In genomic region chr2:153197635-153198386, GRCh38 we compare ENCODE assay signal across 32 cellular contexts.
"Had no signal": no experiment of that assay in that cellular context is flagged by ENCODE, and none has a peak within 500 bp of the region (broad histone marks: within the 10 kb centered on the region; RNA-seq: fewer than 3 reads in every experiment).

No MANE protein-coding gene starts in this region.

- H3K4me3 ChIP-seq: esophagus squamous epithelium, gastroesophageal sphincter had no signal

- H3K36me3 ChIP-seq: brain microvascular endothelial cell, esophagus squamous epithelium, gastroesophageal sphincter, WERI-Rb-1 had no signal

- DNase-seq: activated CD4-positive, alpha-beta memory T cell treated with anti-CD3 and anti-CD28 coated beads for 36 hours; activated CD4-positive, alpha-beta T cell treated with anti-CD3 and anti-CD28 coated beads for 36 hours; activated CD4-positive, alpha-beta T cell treated with anti-CD3 and anti-CD28 coated beads, Interleukin-2, amount 10 ng/mL, durations not matched to agents 24 days and 14 days; activated CD4-positive, CD25-positive, alpha-beta regulatory T cell; activated CD4-positive, CD25-positive, alpha-beta regulatory T cell treated with anti-CD3 and anti-CD28 coated beads, Interleukin-2, amount 50 U/mL, for 72 hours; activated CD8-positive, alpha-beta memory T cell treated with anti-CD3 and anti-CD28 coated beads, Interleukin-2, amount 10 ng/mL, durations not matched to agents 7 days and 5 days; activated CD8-positive, alpha-beta memory T cell treated with anti-CD3 and anti-CD28 coated beads, Interleukin-2, amount 50 U/mL, for 4 hours; activated CD8-positive, alpha-beta T cell treated with anti-CD3 and anti-CD28 coated beads, Interleukin-2, amount 10 ng/mL, durations not matched to agents 7 days and 5 days; activated effector memory CD4-positive, alpha-beta T cell treated with anti-CD3 and anti-CD28 coated beads, Interleukin-2, amount 50 U/mL, for 16 hours; activated naive CD4-positive, alpha-beta T cell; activated naive CD4-positive, alpha-beta T cell treated with anti-CD3 and anti-CD28 coated beads, Interleukin-2, amount 10 ng/mL, durations not matched to agents 7 days and 5 days; activated naive CD8-positive, alpha-beta T cell treated with anti-CD3 and anti-CD28 coated beads, Interleukin-2, amount 10 ng/mL, durations not matched to agents 7 days and 5 days; activated T-cell treated with anti-CD3 and anti-CD28 coated beads, Interleukin-2, amount 50 U/mL, for 1 hour; activated T-cell treated with anti-CD3 and anti-CD28 coated beads, Interleukin-2, amount 50 U/mL, for 48 hours; brain microvascular endothelial cell; cortex of kidney; dermis blood vessel endothelial cell; effector CD4-positive, alpha-beta T cell; effector memory CD8-positive, alpha-beta T cell; esophagus squamous epithelium; foreskin melanocyte; SW 1271; T-cell; T1000; WERI-Rb-1 had no signal

- H3K4me1 ChIP-seq: esophagus squamous epithelium, gastroesophageal sphincter had no signal

- H3K27me3 ChIP-seq: brain microvascular endothelial cell, esophagus squamous epithelium, gastroesophageal sphincter had no signal

- H3K36me3 Mint-ChIP-seq: activated CD4-positive, alpha-beta memory T cell treated with anti-CD3 and anti-CD28 coated beads for 36 hours; activated CD8-positive, alpha-beta memory T cell treated with anti-CD3 and anti-CD28 coated beads, Interleukin-2, amount 10 ng/mL, durations not matched to agents 7 days and 5 days; activated naive CD4-positive, alpha-beta T cell treated with anti-CD3 and anti-CD28 coated beads, Interleukin-2, amount 10 ng/mL, durations not matched to agents 7 days and 5 days; activated naive CD8-positive, alpha-beta T cell treated with anti-CD3 and anti-CD28 coated beads, Interleukin-2, amount 10 ng/mL, durations not matched to agents 7 days and 5 days; T-cell had no signal

- H3K27ac ChIP-seq: brain microvascular endothelial cell, epithelial cell of prostate, esophagus squamous epithelium, gastroesophageal sphincter, WERI-Rb-1 had no signal

- H3K4me1 Mint-ChIP-seq: activated CD4-positive, alpha-beta T cell treated with anti-CD3 and anti-CD28 coated beads for 36 hours; activated CD4-positive, alpha-beta T cell treated with anti-CD3 and anti-CD28 coated beads, Interleukin-2, amount 10 ng/mL, durations not matched to agents 24 days and 14 days; activated CD8-positive, alpha-beta memory T cell treated with anti-CD3 and anti-CD28 coated beads, Interleukin-2, amount 10 ng/mL, durations not matched to agents 7 days and 5 days; activated naive CD4-positive, alpha-beta T cell treated with anti-CD3 and anti-CD28 coated beads, Interleukin-2, amount 10 ng/mL, durations not matched to agents 7 days and 5 days; T-cell had no signal

- H3K27me3 Mint-ChIP-seq: activated CD4-positive, alpha-beta memory T cell treated with anti-CD3 and anti-CD28 coated beads for 36 hours; activated CD4-positive, alpha-beta T cell treated with anti-CD3 and anti-CD28 coated beads for 36 hours; activated CD4-positive, alpha-beta T cell treated with anti-CD3 and anti-CD28 coated beads, Interleukin-2, amount 10 ng/mL, durations not matched to agents 24 days and 14 days; activated CD8-positive, alpha-beta memory T cell treated with anti-CD3 and anti-CD28 coated beads, Interleukin-2, amount 10 ng/mL, durations not matched to agents 7 days and 5 days; activated naive CD4-positive, alpha-beta T cell treated with anti-CD3 and anti-CD28 coated beads, Interleukin-2, amount 10 ng/mL, durations not matched to agents 7 days and 5 days; activated naive CD8-positive, alpha-beta T cell treated with anti-CD3 and anti-CD28 coated beads, Interleukin-2, amount 10 ng/mL, durations not matched to agents 7 days and 5 days; T-cell had no signal

- H3K4me3 Mint-ChIP-seq: activated CD4-positive, alpha-beta memory T cell treated with anti-CD3 and anti-CD28 coated beads for 36 hours; activated CD4-positive, alpha-beta T cell treated with anti-CD3 and anti-CD28 coated beads for 36 hours; activated CD4-positive, alpha-beta T cell treated with anti-CD3 and anti-CD28 coated beads, Interleukin-2, amount 10 ng/mL, durations not matched to agents 24 days and 14 days; activated CD8-positive, alpha-beta memory T cell treated with anti-CD3 and anti-CD28 coated beads, Interleukin-2, amount 10 ng/mL, durations not matched to agents 7 days and 5 days; activated CD8-positive, alpha-beta T cell treated with anti-CD3 and anti-CD28 coated beads, Interleukin-2, amount 10 ng/mL, durations not matched to agents 7 days and 5 days; activated naive CD4-positive, alpha-beta T cell treated with anti-CD3 and anti-CD28 coated beads, Interleukin-2, amount 10 ng/mL, durations not matched to agents 7 days and 5 days; activated naive CD8-positive, alpha-beta T cell treated with anti-CD3 and anti-CD28 coated beads, Interleukin-2, amount 10 ng/mL, durations not matched to agents 7 days and 5 days; activated T-helper 1 cell treated with anti-CD3 and anti-CD28 coated beads, Interleukin-12 subunit alpha, Interleukin-12 subunit beta, Interleukin-2, Interleukin-4 antibody, amounts not matched to agents 30 ng/mL and 10 ng/mL and 1 ng/mL, durations not matched to agents 14 hours and 24 hours and 36 hours; effector memory CD8-positive, alpha-beta T cell; T-cell; T-helper 1 cell treated with Interleukin-12 subunit alpha and Interleukin-12 subunit beta and Interleukin-4 antibody, amounts not matched to agents 30 μg/mL and 1 μg/mL, for 36 hours; T-helper 2 cell treated with Interferon-gamma antibody and Interleukin-4, amounts not matched to agents 5 μg/mL and 100 μg/mL, for 36 hours had no signal

- H3K27ac Mint-ChIP-seq: activated CD4-positive, alpha-beta memory T cell treated with anti-CD3 and anti-CD28 coated beads for 36 hours; activated CD4-positive, alpha-beta T cell treated with anti-CD3 and anti-CD28 coated beads for 36 hours; activated CD4-positive, alpha-beta T cell treated with anti-CD3 and anti-CD28 coated beads, Interleukin-2, amount 10 ng/mL, durations not matched to agents 24 days and 14 days; activated CD8-positive, alpha-beta memory T cell treated with anti-CD3 and anti-CD28 coated beads, Interleukin-2, amount 10 ng/mL, durations not matched to agents 7 days and 5 days; activated CD8-positive, alpha-beta T cell treated with anti-CD3 and anti-CD28 coated beads, Interleukin-2, amount 10 ng/mL, durations not matched to agents 7 days and 5 days; activated naive CD4-positive, alpha-beta T cell treated with anti-CD3 and anti-CD28 coated beads, Interleukin-2, amount 10 ng/mL, durations not matched to agents 7 days and 5 days; activated naive CD4-positive, alpha-beta T cell treated with anti-CD3 and anti-CD28 coated beads, Interleukin-2, amount 50 U/mL, for 72 hours; activated naive CD8-positive, alpha-beta T cell treated with anti-CD3 and anti-CD28 coated beads, Interleukin-2, amount 10 ng/mL, durations not matched to agents 7 days and 5 days; activated T-helper 1 cell treated with anti-CD3 and anti-CD28 coated beads, Interleukin-12 subunit alpha, Interleukin-12 subunit beta, Interleukin-2, Interleukin-4 antibody, amounts not matched to agents 30 ng/mL and 10 ng/mL and 1 ng/mL, durations not matched to agents 14 hours and 24 hours and 36 hours; activated T-helper 2 cell treated with anti-CD3 and anti-CD28 coated beads, Interferon-gamma antibody, Interleukin-2, Interleukin-4, amounts not matched to agents 10 μg/mL and 5 μg/mL and 100 μg/mL, durations not matched to agents 14 hours and 24 hours and 36 hours; effector memory CD8-positive, alpha-beta T cell; T-cell; T-helper 1 cell treated with Interleukin-12 subunit alpha and Interleukin-12 subunit beta and Interleukin-4 antibody, amounts not matched to agents 30 μg/mL and 1 μg/mL, for 36 hours; T-helper 2 cell treated with Interferon-gamma antibody and Interleukin-4, amounts not matched to agents 5 μg/mL and 100 μg/mL, for 36 hours had no signal

- ATAC-seq: activated CD4-positive, alpha-beta T cell treated with anti-CD3 and anti-CD28 coated beads for 36 hours; activated CD8-positive, alpha-beta memory T cell treated with anti-CD3 and anti-CD28 coated beads, Interleukin-2, amount 10 ng/mL, durations not matched to agents 7 days and 5 days; activated CD8-positive, alpha-beta T cell treated with anti-CD3 and anti-CD28 coated beads, Interleukin-2, amount 10 ng/mL, durations not matched to agents 7 days and 5 days; activated naive CD4-positive, alpha-beta T cell treated with anti-CD3 and anti-CD28 coated beads, Interleukin-2, amount 50 U/mL, for 72 hours; effector memory CD8-positive, alpha-beta T cell; gastroesophageal sphincter; T-cell had no signal
